In the genomic region with DNA sequence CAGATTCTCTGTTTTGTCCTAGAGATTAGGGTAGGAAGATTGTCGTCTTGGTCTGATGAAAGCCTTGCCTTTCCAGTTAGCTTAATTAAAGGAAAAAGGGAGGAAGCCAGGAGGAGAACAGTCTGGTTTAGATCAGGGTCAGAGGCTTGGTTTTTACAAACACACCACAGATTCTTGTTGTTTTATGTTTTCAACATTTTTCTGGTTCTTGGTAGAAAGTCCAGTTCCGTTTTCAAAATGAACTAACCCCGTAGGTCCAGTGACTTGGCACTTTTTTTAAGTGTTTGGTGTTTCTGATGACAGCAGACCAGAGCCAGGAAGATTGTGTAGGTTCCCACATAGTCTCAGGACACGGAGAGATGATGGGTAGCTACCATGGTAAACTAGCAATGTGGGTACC, we compare ENCODE assay signal across 10 cellular contexts.
DNase-seq lines count a peak whose midpoint lies in the region; ATAC-seq and TF ChIP-seq lines count a peak whose summit lies in the region.
"Had no signal": no experiment of that assay in that cellular context is flagged by ENCODE, and none has a peak within 500 bp of the region (broad histone marks: within the 10 kb centered on the region; RNA-seq: fewer than 3 reads in every experiment).

No MANE protein-coding gene starts in this region.

- no peaks in the 10 kb centered on the region for H3K36me3 Mint-ChIP-seq in neural progenitor cell

- no peak overlapping the region for H3K4me3 Mint-ChIP-seq in neural progenitor cell

- H3K79me2 ChIP-seq in hepatocyte (no peaks in the 10 kb centered on the region), neural progenitor cell (ENCODE audit: low read depth) (no peaks in the 10 kb centered on the region)

- no peak overlapping the region for H3K23ac ChIP-seq in neuronal stem cell (ENCODE audit: low read depth, low read length, poor library complexity)

- H2AFZ ChIP-seq in hepatocyte (no peak overlapping the region), neuronal stem cell (ENCODE audit: low read length) (no peak overlapping the region), neural progenitor cell (replicated peaks) (no peak overlapping the region)

- H3K36me3 ChIP-seq in hepatocyte (replicated peaks; ENCODE audit: insufficient read depth, low read depth) (no peaks in the 10 kb centered on the region), neuronal stem cell (replicated peaks in 1 of 2; ENCODE audit: control insufficient read depth in 2 of 2, insufficient read depth in 2 of 2, low read length in 2 of 2) (no peaks in the 10 kb centered on the region), neural progenitor cell (no peaks in the 10 kb centered on the region)

- WGBS in hepatocyte (ENCODE audit: low lambda C conversion rate, missing lambda C conversion rate): 61% methylated on average over 4 of the region's 4 CpGs
- no CpG with 5 or more reads among the region's 4 CpGs for WGBS in neuronal stem cell (ENCODE audit: extremely low coverage in 2 of 2, insufficient read length in 2 of 2, insufficient replicate concordance in 1 of 2), 2 donors

- H2AK5ac ChIP-seq in neuronal stem cell (ENCODE audit: low read depth, low read length): no peak overlapping the region

- H3K9me3 ChIP-seq in hepatocyte (ENCODE audit: low read depth): no peaks in the 10 kb centered on the region
- H3K9me3 ChIP-seq in neuronal stem cell (replicated peaks in 1 of 2; ENCODE audit: control insufficient read depth in 2 of 2, insufficient read depth in 1 of 2, low read depth in 1 of 2, low read length in 2 of 2): peaks cover 0 to 4% of the 10 kb centered on the region in 2 donors
- H3K9me3 ChIP-seq in neural progenitor cell (ENCODE audit: low read depth): no peaks in the 10 kb centered on the region
- H3K9me3 ChIP-seq: psoas muscle had no signal

- no peak overlapping the region for H3K14ac ChIP-seq in neuronal stem cell (ENCODE audit: low read length)

- H4K91ac ChIP-seq in neuronal stem cell (ENCODE audit: low read depth, low read length, poor library complexity): no peak overlapping the region

- H3K9ac ChIP-seq in neuronal stem cell (ENCODE audit: low read depth, low read length, poor library complexity) (no peak overlapping the region), neural progenitor cell (no peak overlapping the region)

- no peaks in the 10 kb centered on the region for H4K20me1 ChIP-seq in hepatocyte (ENCODE audit: insufficient read depth, poor library complexity, severe bottlenecking)
- H4K20me1 ChIP-seq in neural progenitor cell (ENCODE audit: low read depth): no peaks in the 10 kb centered on the region

- TF ChIP-seq CTCF in hepatocyte (IDR thresholded peaks at IDR 0.05; ENCODE audit: poor library complexity) (no peak), neural progenitor cell (IDR thresholded peaks at IDR 0.05) (no peak)

- no peaks in the 10 kb centered on the region for H3K9me2 ChIP-seq in hepatocyte (replicated peaks; ENCODE audit: insufficient read depth)

- H3K18ac ChIP-seq in neuronal stem cell (ENCODE audit: low read length): no peak overlapping the region

- no peak overlapping the region for H2BK5ac ChIP-seq in neuronal stem cell (ENCODE audit: low read length)

- no peaks in the 10 kb centered on the region for H3F3A ChIP-seq in neural progenitor cell (ENCODE audit: low read depth)

- ATAC-seq in GM21367 (IDR thresholded peaks at IDR 0.05; ENCODE audit: unreplicated experiment): peak; percentile 38
- peak; percentile 7 for ATAC-seq in HG03558 (IDR thresholded peaks at IDR 0.05; ENCODE audit: extremely low read depth, unreplicated experiment)
- ATAC-seq: psoas muscle had no signal

- H3K4me3 ChIP-seq in hepatocyte (no peak overlapping the region), neuronal stem cell (ENCODE audit: low read length in 2 of 2) (no peak overlapping the region), neural progenitor cell (no peak overlapping the region)
- H3K4me3 ChIP-seq: psoas muscle had no signal

- H3K27me3 ChIP-seq in hepatocyte (no peaks in the 10 kb centered on the region), neuronal stem cell (ENCODE audit: control insufficient read depth in 3 of 3, insufficient read depth in 3 of 3, low read depth in 1 of 3, low read length in 3 of 3) (no peaks in the 10 kb centered on the region), neural progenitor cell (no peaks in the 10 kb centered on the region)

- H3K4me1 ChIP-seq in hepatocyte (ENCODE audit: insufficient read depth) (no peaks in the 10 kb centered on the region), neuronal stem cell (ENCODE audit: control insufficient read depth in 2 of 2, insufficient read depth in 1 of 2, low read depth in 1 of 2, low read length in 2 of 2) (no peaks in the 10 kb centered on the region), neural progenitor cell (no peaks in the 10 kb centered on the region)
- H3K4me1 ChIP-seq: psoas muscle had no signal

- H3K4me2 ChIP-seq in hepatocyte (peak overlapping the region; percentile 27), neuronal stem cell (ENCODE audit: insufficient read depth, low read length, poor library complexity, severe bottlenecking) (no peak overlapping the region), neural progenitor cell (no peak overlapping the region)

- no peak overlapping the region for H2BK120ac ChIP-seq in neuronal stem cell (ENCODE audit: low read depth, low read length)

- peak; percentile 33 for DNase-seq in GM03348 (ENCODE audit: low spot score)
- DNase-seq in hepatocyte (ENCODE audit: low spot score): no peak
- DNase-seq in DMS53 treated with DMSO at 0.1 percent for 48 hours (lab: John Stamatoyannopoulos, UW; ENCODE audit: unreplicated experiment): no peak
- DNase-seq in neuronal stem cell (ENCODE audit: low spot score): no peak
- DNase-seq in neural progenitor cell (ENCODE audit: low spot score): no peak
- no peak for DNase-seq in midbrain (lab: John Stamatoyannopoulos, UW)
- DNase-seq: NCI-H2081 treated with DMSO at 0.1 percent for 48 hours, psoas muscle had no signal

- no peak overlapping the region for H2BK15ac ChIP-seq in neuronal stem cell (ENCODE audit: low read length)

- H3K9me3 Mint-ChIP-seq in neural progenitor cell: peaks cover 13% of the 10 kb centered on the region

- H3K79me1 ChIP-seq in neuronal stem cell (ENCODE audit: low read depth, low read length): no peaks in the 10 kb centered on the region

- no peak overlapping the region for H2BK12ac ChIP-seq in neuronal stem cell (ENCODE audit: low read length)

- peaks cover 3% of the 10 kb centered on the region for H3K27me3 Mint-ChIP-seq in neural progenitor cell (ENCODE audit: insufficient read depth, low read depth)

- H3K4me1 Mint-ChIP-seq in neural progenitor cell: peaks cover 4% of the 10 kb centered on the region

- H3K27ac ChIP-seq in hepatocyte (no peak overlapping the region), neuronal stem cell (replicated peaks; ENCODE audit: low read length) (no peak overlapping the region), neural progenitor cell (no peak overlapping the region)
- H3K27ac ChIP-seq: psoas muscle had no signal

- H3K27ac Mint-ChIP-seq in neural progenitor cell: no peak overlapping the region

- no peak overlapping the region for H4K8ac ChIP-seq in neuronal stem cell (ENCODE audit: low read depth, low read length)

- no peak overlapping the region for H3K4ac ChIP-seq in neuronal stem cell (ENCODE audit: low read length)
